Comparison of ENCODE assay signal across 14 cellular contexts in genomic region chr11:47986742-47987141, GRCh38. TPM values are rescaled to one million over a fixed set of nuclear protein-coding genes. Genes with fewer than 3 reads are reported as not detected.
DNase-seq lines count a peak whose midpoint lies in the region; ATAC-seq, FAIRE-seq and TF ChIP-seq lines count a peak whose summit lies in the region.
"Had no signal": no experiment of that assay in that cellular context is flagged by ENCODE, and none has a peak within 500 bp of the region (broad histone marks: within the 10 kb centered on the region; RNA-seq: fewer than 3 reads in every experiment).

No MANE protein-coding gene starts in this region.

- H3K4me3 Mint-ChIP-seq in WTC11, result no peak overlapping the region

- DNase-seq in A172 (ENCODE audit: low spot score) (peak; percentile 53), Daoy (ENCODE audit: low read depth) (peak; percentile 41), WTC11 (ENCODE audit: low spot score) (no peak), kidney tubule cell (ENCODE audit: low spot score) (peak; percentile 76), GM12892 (ENCODE audit: insufficient read length) (no peak), NCI-H2107 (lab: John Stamatoyannopoulos, UW) (no peak)
- DNase-seq: AML-193; MM.1S; NCI-H2081 treated with DMSO at 0.1 percent for 48 hours; NK-92 treated with Interleukin-12 subunit alpha and Interleukin-12 subunit beta, amount 100 ng/mL, for 24 hours; stimulated activated CD8-positive, alpha-beta memory T cell treated with anti-CD3 and anti-CD28 coated beads, Interleukin-4, amount 100 ng/mL, for 48 hours had no signal

- no peak for FAIRE-seq in GM12892 (lab: Jason Lieb, UNC)
- FAIRE-seq: astrocyte had no signal

- H3K27me3 Mint-ChIP-seq in WTC11 (ENCODE audit: low read depth), result peaks cover 3% of the 10 kb centered on the region; the same call in 1 of the 2 replicates

- CTCF ChIA-PET in WTC11 (lab: Charles Lee), result no interaction called here

- ATAC-seq in WTC11, result no peak
- ATAC-seq in GM21576 (IDR thresholded peaks at IDR 0.05; ENCODE audit: unreplicated experiment), result no peak
- no peak for ATAC-seq in HG02981 (IDR thresholded peaks at IDR 0.05; ENCODE audit: unreplicated experiment)

- H3K9me3 Mint-ChIP-seq in WTC11, result no peaks in the 10 kb centered on the region

- peak overlapping the region; percentile 31; the same call in 1 of the 2 replicates for H3K27ac Mint-ChIP-seq in WTC11

- no peak for TF ChIP-seq POLR2A in GM12892 (IDR thresholded peaks at IDR 0.05; ENCODE audit: low read depth, low read length)

- peaks cover 3% of the 10 kb centered on the region; the same call in 1 of the 2 replicates for H3K36me3 Mint-ChIP-seq in WTC11

- TF ChIP-seq CTCF in WTC11 (IDR thresholded peaks at IDR 0.05), result no peak

- POLR2A ChIA-PET in WTC11 (lab: Charles Lee), result no interaction called here

- H3K4me1 Mint-ChIP-seq in WTC11, result peaks cover 49% of the 10 kb centered on the region

TF ChIP-seq in WTC11, 78 proteins besides CTCF, POLR2A, EP300 and RAD21:
- TF ChIP-seq OVOL2 (CRISPR knock-in tag; IDR thresholded peaks at IDR 0.05; ENCODE audit: borderline replicate concordance) (no peak), ZNF232 (CRISPR knock-in tag; IDR thresholded peaks at IDR 0.05) (no peak), ZNF396 (CRISPR knock-in tag; IDR thresholded peaks at IDR 0.05; ENCODE audit: borderline replicate concordance) (no peak), EMX1 (CRISPR knock-in tag; IDR thresholded peaks at IDR 0.05) (no peak), ZNF121 (CRISPR knock-in tag; IDR thresholded peaks at IDR 0.05) (no peak), PRRX2 (CRISPR knock-in tag; IDR thresholded peaks at IDR 0.05) (no peak), GRHL2 (CRISPR knock-in tag; IDR thresholded peaks at IDR 0.05; ENCODE audit: insufficient replicate concordance, severe bottlenecking) (no peak), USF1 (CRISPR knock-in tag; IDR thresholded peaks at IDR 0.05) (no peak), GABPB1 (CRISPR knock-in tag; IDR thresholded peaks at IDR 0.05) (no peak), ATF3 (CRISPR knock-in tag; conservative IDR thresholded peaks at IDR 0.05) (no peak), ARID4B (CRISPR knock-in tag; IDR thresholded peaks at IDR 0.05; ENCODE audit: borderline replicate concordance) (no peak), NFATC4 (CRISPR knock-in tag; IDR thresholded peaks at IDR 0.05) (no peak), ZBTB43 (CRISPR knock-in tag; IDR thresholded peaks at IDR 0.05) (no peak), MYBL2 (CRISPR knock-in tag; IDR thresholded peaks at IDR 0.05) (no peak), TCF7 (CRISPR knock-in tag; IDR thresholded peaks at IDR 0.05; ENCODE audit: low read depth) (no peak)

RNA-seq across cellular contexts. Expression of gene PTPRJ, which starts 6.4 kb away (rescaled TPM):
- 15.2 and 15.8 TPM in 2 replicates for total RNA-seq in A172 (2014; rRNA removed; shearing (Covaris generic))
- total RNA-seq in Daoy (2014; rRNA removed; shearing (Covaris generic)), result 17.0 and 17.6 TPM in 2 replicates
- total RNA-seq in WTC11 (2021), result 17.1 to 19.5 TPM (median 17.9 TPM) in 3 replicates
- polyA plus RNA-seq in GM12892 (2012; ENCODE audit: missing spikeins), result 6.9 TPM

Comparison
In these comparisons a context has a peak if more than half of its experiments do, and no peak if none do; other contexts are left out.
1. DNase-seq: peak in A172 (single experiment), Daoy (single experiment) and kidney tubule cell (single experiment); none in WTC11 (single experiment), GM12892 (single experiment) and NCI-H2107 (single experiment).